ENCODE assay signal across 1 cellular context in genomic region chr18:57437433-57437781, GRCh38.
TF ChIP-seq lines count a peak whose summit lies in the region.

No MANE protein-coding gene starts in this region.

TF ChIP-seq in HepG2, 621 proteins besides CTCF, POLR2A, EP300 and RAD21 (continued from another document):
- no peak; the same call in 1 of the 2 replicates for TF ChIP-seq ZBTB34 (CRISPR knock-in tag; IDR thresholded peaks at IDR 0.05)
- TF ChIP-seq ZNF451 (CRISPR knock-in tag; IDR thresholded peaks at IDR 0.05) = peak; percentile 42; the same call in 1 of the 2 replicates
- TF ChIP-seq MXI1 (IDR thresholded peaks at IDR 0.05; ENCODE audit: borderline replicate concordance, low read depth, low read length) = no peak
- TF ChIP-seq CCAR2 (optimal IDR thresholded peaks at IDR 0.05; ENCODE audit: low read depth, low read length) = no peak
- TF ChIP-seq ZNF691 (CRISPR knock-in tag; IDR thresholded peaks at IDR 0.05; ENCODE audit: borderline replicate concordance, low read depth) = 0 out of 2 replicates have a peak, but pooled peaks have one; percentile 9
- TF ChIP-seq ZNF850 (CRISPR knock-in tag; conservative IDR thresholded peaks at IDR 0.05) = no peak
